ENCODE assay signal across 14 cellular contexts in the genomic region with DNA sequence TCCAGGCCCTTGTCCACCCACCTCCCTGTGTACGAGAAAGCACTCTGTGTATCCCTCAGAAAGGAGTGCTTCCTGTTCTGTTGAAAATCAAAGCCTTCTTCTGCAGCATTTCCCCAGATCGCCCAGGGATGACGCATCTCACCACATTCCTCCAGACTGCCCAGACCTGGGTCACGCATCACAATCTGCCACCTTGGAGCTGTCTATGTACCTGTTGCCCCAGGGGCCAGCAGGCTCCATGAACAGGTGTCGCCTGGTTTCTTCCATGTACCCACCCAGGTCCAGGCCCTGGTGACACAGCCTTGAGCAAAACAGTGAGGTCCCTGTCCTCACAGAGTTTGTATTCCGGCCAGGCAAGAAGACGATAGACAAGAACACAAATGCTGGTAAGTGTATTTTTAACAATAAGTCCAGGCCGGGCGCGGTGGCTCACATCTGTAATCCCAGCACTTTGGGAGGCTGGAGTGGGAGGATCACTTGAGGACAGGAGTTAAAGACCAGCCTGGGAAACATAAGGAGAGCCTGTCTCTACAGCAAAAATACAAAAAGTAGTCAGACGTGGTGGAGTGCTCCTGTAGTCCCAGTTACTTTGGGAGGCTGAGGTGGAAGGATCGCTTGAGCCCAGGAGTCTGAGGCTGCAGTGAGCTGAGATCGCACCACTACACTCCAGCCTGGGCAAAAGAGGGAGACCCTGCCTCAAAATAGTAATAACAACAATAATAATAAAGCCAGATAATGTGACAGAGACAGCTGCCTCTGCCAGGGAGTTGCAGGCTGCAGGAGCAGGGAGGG. TPM values are rescaled to one million over a fixed set of nuclear protein-coding genes. Genes with fewer than 3 reads are reported as not detected.
DNase-seq lines count a peak whose midpoint lies in the region; ATAC-seq and TF ChIP-seq lines count a peak whose summit lies in the region.
"Had no signal": no experiment of that assay in that cellular context is flagged by ENCODE, and none has a peak within 500 bp of the region (broad histone marks: within the 10 kb centered on the region; RNA-seq: fewer than 3 reads in every experiment).

No MANE protein-coding gene starts in this region.

- H4K5ac ChIP-seq in mesendoderm (ENCODE audit: low read length) = no peak overlapping the region

- H2AK5ac ChIP-seq in mesendoderm (ENCODE audit: low read length) = peak overlapping the region; percentile 22

- no peak overlapping the region for H3K4ac ChIP-seq in mesendoderm (ENCODE audit: low read depth, low read length)

- H3K79me2 ChIP-seq in mesendoderm (ENCODE audit: control insufficient read depth, insufficient read depth, low read length) = no peaks in the 10 kb centered on the region

- ATAC-seq in heart left ventricle (no peak), left ventricle myocardium superior (no peak), GM21825 (IDR thresholded peaks at IDR 0.05; ENCODE audit: unreplicated experiment) (no peak)

- H3K9me3 Mint-ChIP-seq in chondrocyte (ENCODE audit: low read depth) = no peaks in the 10 kb centered on the region
- H3K9me3 Mint-ChIP-seq in type B pancreatic cell = no peaks in the 10 kb centered on the region
- H3K9me3 Mint-ChIP-seq: natural killer cell treated with Interleukin-12 subunit alpha and Interleukin-12 subunit beta and Interleukin-15 and Interleukin-18, amount 100 ng/mL, for 72 hours; stimulated activated naive CD8-positive, alpha-beta T cell treated with anti-CD3 and anti-CD28 coated beads, Interleukin-15, amount 100 ng/mL, for 72 hours had no signal

- H3K4me1 ChIP-seq in heart left ventricle (peaks cover 4 to 23% (median 16%) of the 10 kb centered on the region in 12 donors), mesendoderm (ENCODE audit: control insufficient read depth, low read depth, low read length) (peaks cover 8% of the 10 kb centered on the region)
- H3K4me1 ChIP-seq: SJSA1 had no signal

- no peaks in the 10 kb centered on the region for H3K9me3 ChIP-seq in heart left ventricle
- H3K9me3 ChIP-seq: left lung, SJSA1 had no signal

- no peak for TF ChIP-seq CTCF in heart left ventricle (IDR thresholded peaks at IDR 0.05)
- TF ChIP-seq CTCF in chondrocyte (IDR thresholded peaks at IDR 0.05) = no peak
- no peak for TF ChIP-seq CTCF in type B pancreatic cell (conservative IDR thresholded peaks at IDR 0.05)

- H2BK120ac ChIP-seq in mesendoderm (ENCODE audit: low read depth, low read length) = no peak overlapping the region

- peak overlapping the region; percentile 90 for H3K56ac ChIP-seq in mesendoderm (ENCODE audit: low read length)

- H3K23ac ChIP-seq in mesendoderm (ENCODE audit: low read length) = no peak overlapping the region

- TF ChIP-seq POLR2A in heart left ventricle (IDR thresholded peaks at IDR 0.05) = no peak

- H3K36me3 Mint-ChIP-seq in chondrocyte (ENCODE audit: low read depth) (no peaks in the 10 kb centered on the region), type B pancreatic cell (no peaks in the 10 kb centered on the region)
- H3K36me3 Mint-ChIP-seq: natural killer cell treated with Interleukin-12 subunit alpha and Interleukin-12 subunit beta and Interleukin-15 and Interleukin-18, amount 100 ng/mL, for 72 hours had no signal

- H3K18ac ChIP-seq in mesendoderm (ENCODE audit: low read length) = no peak overlapping the region

- DNase-seq in heart left ventricle (peak in 1 of 5 donors; percentile 18), left ventricle myocardium superior (no peak), chondrocyte (ENCODE audit: low spot score) (peak; percentile 57), mesendoderm (no peak), type B pancreatic cell (ENCODE audit: extremely low spot score, unreplicated experiment) (no peak), NCI-H2029 treated with DMSO at 0.1 percent for 48 hours (lab: John Stamatoyannopoulos, UW) (no peak), middle frontal gyrus (ENCODE audit: extremely low spot score, low spot score) (no peak)
- DNase-seq: caudate nucleus; NK-92 treated with Interleukin-12 subunit alpha and Interleukin-12 subunit beta, amount 100 ng/mL, for 24 hours; stimulated activated naive CD8-positive, alpha-beta T cell treated with anti-CD3 and anti-CD28 coated beads, Interleukin-15, amount 100 ng/mL, for 72 hours had no signal

- peaks cover 2% of the 10 kb centered on the region for H3K4me1 Mint-ChIP-seq in chondrocyte (ENCODE audit: low read depth)
- H3K4me1 Mint-ChIP-seq in type B pancreatic cell (ENCODE audit: unreplicated experiment) = peaks cover 29% of the 10 kb centered on the region

- H3K36me3 ChIP-seq in heart left ventricle = no peaks in the 10 kb centered on the region
- H3K36me3 ChIP-seq in mesendoderm (ENCODE audit: control insufficient read depth, insufficient read depth, low read length) = no peaks in the 10 kb centered on the region
- H3K36me3 ChIP-seq: left lung, SJSA1 had no signal

- no peak overlapping the region for H4K8ac ChIP-seq in mesendoderm (ENCODE audit: low read depth, low read length)

- no peaks in the 10 kb centered on the region for H3K79me1 ChIP-seq in mesendoderm (ENCODE audit: low read length)

- H3K4me3 Mint-ChIP-seq in chondrocyte (ENCODE audit: unreplicated experiment) (no peak overlapping the region), type B pancreatic cell (peak overlapping the region; percentile 70)
- H3K4me3 Mint-ChIP-seq: natural killer cell treated with Interleukin-12 subunit alpha and Interleukin-12 subunit beta and Interleukin-15 and Interleukin-18, amount 100 ng/mL, for 72 hours; stimulated activated naive CD8-positive, alpha-beta T cell treated with anti-CD3 and anti-CD28 coated beads, Interleukin-15, amount 100 ng/mL, for 72 hours had no signal

- no peak overlapping the region for H2BK5ac ChIP-seq in mesendoderm (ENCODE audit: low read length)

- H3K9ac ChIP-seq in mesendoderm (ENCODE audit: low read length) = no peak overlapping the region

- no peak overlapping the region for H2BK15ac ChIP-seq in mesendoderm (replicated peaks; ENCODE audit: low read depth)

- H3K27ac ChIP-seq in heart left ventricle = peak overlapping the region in 9 of 12 donors; percentile 36 to 79 (median 48)
- no peak overlapping the region for H3K27ac ChIP-seq in mesendoderm (ENCODE audit: low read depth, low read length)
- H3K27ac ChIP-seq: SJSA1 had no signal

- H3K27me3 Mint-ChIP-seq in chondrocyte (ENCODE audit: low read depth) (no peaks in the 10 kb centered on the region), type B pancreatic cell (no peaks in the 10 kb centered on the region)
- H3K27me3 Mint-ChIP-seq: natural killer cell treated with Interleukin-12 subunit alpha and Interleukin-12 subunit beta and Interleukin-15 and Interleukin-18, amount 100 ng/mL, for 72 hours; stimulated activated naive CD8-positive, alpha-beta T cell treated with anti-CD3 and anti-CD28 coated beads, Interleukin-15, amount 100 ng/mL, for 72 hours had no signal

- WGBS in heart left ventricle, 4 donors = 89 to 92% (median 91%) methylated on average over 13 of the region's 13 CpGs
- WGBS in mesendoderm (ENCODE audit: extremely low coverage, insufficient coverage, low lambda C conversion rate) = no CpG with 5 or more reads among the region's 13 CpGs

- H3K4me2 ChIP-seq in mesendoderm (ENCODE audit: low read length) = no peak overlapping the region

- no peaks in the 10 kb centered on the region for H3K27me3 ChIP-seq in heart left ventricle
- H3K27me3 ChIP-seq in mesendoderm (ENCODE audit: insufficient read depth, low read length, poor library complexity) = no peaks in the 10 kb centered on the region
- H3K27me3 ChIP-seq: left lung, SJSA1 had no signal

- no peak overlapping the region for H3K27ac Mint-ChIP-seq in chondrocyte (ENCODE audit: unreplicated experiment)
- peak overlapping the region; percentile 84 for H3K27ac Mint-ChIP-seq in type B pancreatic cell
- H3K27ac Mint-ChIP-seq: stimulated activated naive CD8-positive, alpha-beta T cell treated with anti-CD3 and anti-CD28 coated beads, Interleukin-15, amount 100 ng/mL, for 72 hours had no signal

- intact Hi-C loops in heart left ventricle (cut with DNase I) = no loop called here
- intact Hi-C loops in left ventricle myocardium superior (cut with micrococcal nuclease) = no loop called here

- H3K4me3 ChIP-seq in heart left ventricle (no peak overlapping the region), mesendoderm (ENCODE audit: low read length) (no peak overlapping the region)
- H3K4me3 ChIP-seq: left lung, SJSA1 had no signal

RNA-seq across cellular contexts. Expression of gene PPP1R13B, which starts 6.8 kb away (rescaled TPM):
- total RNA-seq in heart left ventricle = 10 to 100 TPM; 59.0 to 96.2 (median 78.1) TPM
- polyA plus RNA-seq in heart left ventricle = 10 to 100 TPM; 27.5 to 47.6 TPM
- total RNA-seq in left ventricle myocardium superior = 107 TPM
- 6.6 to 10.1 TPM (median 9.1 TPM) in 3 replicates for total RNA-seq in chondrocyte
- 2.9 TPM for polyA plus RNA-seq in mesendoderm (2013, experiment 1 of 2)
- 3.3 TPM for polyA plus RNA-seq in mesendoderm (2013, experiment 2 of 2)
- 20.4 and 42.0 TPM in 2 replicates for total RNA-seq in type B pancreatic cell (ENCODE audit: low replicate concordance)
